In the genomic region with DNA sequence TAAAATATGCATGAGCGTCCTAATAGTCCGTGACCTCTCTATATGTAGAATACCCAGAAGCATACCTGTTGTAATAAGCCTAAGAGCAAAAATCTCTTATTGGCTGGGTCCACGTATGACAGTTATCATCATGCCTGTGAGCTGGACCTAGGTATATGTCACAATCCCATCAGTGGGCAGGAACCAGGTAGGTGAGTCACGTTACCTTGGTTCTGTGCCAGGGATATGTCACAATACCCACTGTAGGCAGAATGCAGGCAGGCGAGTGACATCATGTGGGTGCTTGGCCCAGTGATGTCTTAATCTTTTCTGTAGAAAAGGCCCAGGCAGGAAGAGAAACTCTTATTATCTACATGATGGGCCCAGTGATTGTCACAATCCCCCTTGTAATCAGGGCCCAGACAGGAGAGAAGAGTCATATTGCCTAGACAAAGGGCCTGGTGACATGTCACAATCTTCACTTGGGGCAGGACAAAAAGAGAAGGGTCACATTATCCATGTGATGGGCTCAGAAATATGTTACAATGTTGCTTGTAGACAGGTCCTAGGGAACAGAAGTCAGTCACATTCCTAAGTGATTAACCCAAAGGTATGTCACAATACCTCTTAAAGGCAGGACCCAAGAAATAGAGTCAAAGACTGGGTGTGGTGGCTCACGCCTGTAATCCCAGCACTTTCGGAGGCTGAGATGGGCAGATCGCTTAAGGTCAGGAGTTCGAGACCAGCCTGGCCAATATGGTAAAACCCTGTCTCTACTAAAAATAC, we compare ENCODE assay signal across 20 cellular contexts.
"Had no signal": no experiment of that assay in that cellular context is flagged by ENCODE, and none has a peak within 500 bp of the region (broad histone marks: within the 10 kb centered on the region; RNA-seq: fewer than 3 reads in every experiment).

No MANE protein-coding gene starts in this region.

- H3K27ac ChIP-seq: body of pancreas, colonic mucosa, gastroesophageal sphincter, heart right ventricle, ovary, tibial artery, vagina had no signal

- H3K4me3 Mint-ChIP-seq: activated naive CD8-positive, alpha-beta T cell treated with anti-CD3 and anti-CD28 coated beads for 36 hours; activated T-helper 1 cell treated with anti-CD3 and anti-CD28 coated beads, Interleukin-12 subunit alpha, Interleukin-12 subunit beta, Interleukin-2, Interleukin-4 antibody, amounts not matched to agents 30 ng/mL and 10 ng/mL and 1 ng/mL, durations not matched to agents 14 hours and 24 hours and 36 hours; naive thymus-derived CD4-positive, alpha-beta T cell; stimulated activated naive B cell treated with anti-CD40 and anti-IgM and Interleukin-4, amounts not matched to agents 10 μg/mL and 1 μg/mL and 100 μg/mL, for 72 hours; T-cell had no signal

- H3K9me3 Mint-ChIP-seq: T-cell had no signal

- H3K27ac Mint-ChIP-seq: activated naive CD8-positive, alpha-beta T cell treated with anti-CD3 and anti-CD28 coated beads for 36 hours; activated T-helper 1 cell treated with anti-CD3 and anti-CD28 coated beads, Interleukin-12 subunit alpha, Interleukin-12 subunit beta, Interleukin-2, Interleukin-4 antibody, amounts not matched to agents 30 ng/mL and 10 ng/mL and 1 ng/mL, durations not matched to agents 14 hours and 24 hours and 36 hours; naive thymus-derived CD4-positive, alpha-beta T cell; stimulated activated naive B cell treated with anti-CD40 and anti-IgM and Interleukin-4, amounts not matched to agents 10 μg/mL and 1 μg/mL and 100 μg/mL, for 72 hours; T-cell had no signal

- H3K36me3 Mint-ChIP-seq: naive thymus-derived CD4-positive, alpha-beta T cell; T-cell had no signal

- H3K27me3 Mint-ChIP-seq: activated naive CD8-positive, alpha-beta T cell treated with anti-CD3 and anti-CD28 coated beads for 36 hours; naive thymus-derived CD4-positive, alpha-beta T cell; stimulated activated naive B cell treated with anti-CD40 and anti-IgM and Interleukin-4, amounts not matched to agents 10 μg/mL and 1 μg/mL and 100 μg/mL, for 72 hours; T-cell had no signal

- DNase-seq: activated CD4-positive, CD25-positive, alpha-beta regulatory T cell treated with anti-CD3 and anti-CD28 coated beads, Interleukin-2, amount 50 U/mL, for 72 hours; activated naive CD8-positive, alpha-beta T cell treated with anti-CD3 and anti-CD28 coated beads for 36 hours; amygdala; central memory CD4-positive, alpha-beta T cell; colonic mucosa; effector CD4-positive, alpha-beta T cell; heart right ventricle; left cardiac atrium; mucosa of descending colon; naive thymus-derived CD4-positive, alpha-beta T cell; ovary; stimulated activated CD4-positive, alpha-beta T cell treated with anti-CD3 and anti-CD28 coated beads, Interleukin-12 subunit alpha, Interleukin-12 subunit beta, amount 100 ng/mL, for 4 hours; stimulated activated CD4-positive, alpha-beta T cell treated with anti-CD3 and anti-CD28 coated beads, Interleukin-2, amount 100 ng/mL, for 48 hours; stimulated activated naive B cell treated with anti-CD40 and anti-IgM and Interleukin-4, amounts not matched to agents 10 μg/mL and 1 μg/mL and 100 μg/mL, for 72 hours; T-cell; tibial artery had no signal
